18 cellular contexts compared by ENCODE assay signal in genomic region chr11:57529012-57529411, GRCh38. TPM values are rescaled to one million over a fixed set of nuclear protein-coding genes. Genes with fewer than 3 reads are reported as not detected.
DNase-seq lines count a peak whose midpoint lies in the region; ATAC-seq and TF ChIP-seq lines count a peak whose summit lies in the region.
"Had no signal": no experiment of that assay in that cellular context is flagged by ENCODE, and none has a peak within 500 bp of the region (broad histone marks: within the 10 kb centered on the region; RNA-seq: fewer than 3 reads in every experiment).

No MANE protein-coding gene starts in this region.

- BruUV-seq in HCT116 (replicated peaks; lab: Mats Ljungman, UMichigan), result no TSS peak

- peak overlapping the region; percentile 14 for H3K27ac Mint-ChIP-seq in activated CD4-positive, alpha-beta memory T cell treated with anti-CD3 and anti-CD28 coated beads, Interleukin-2, amount 10 ng/mL, durations not matched to agents 7 days and 5 days
- H3K27ac Mint-ChIP-seq in activated CD4-positive, alpha-beta memory T cell treated with anti-CD3 and anti-CD28 coated beads for 36 hours, result no peak overlapping the region
- H3K27ac Mint-ChIP-seq in activated T-helper 17 cell treated with anti-CD3 and anti-CD28 coated beads, Interleukin-2, amount 50 U/mL, for 72 hours, result no peak overlapping the region
- no peak overlapping the region for H3K27ac Mint-ChIP-seq in nephron

- H3K36me3 Mint-ChIP-seq in activated CD4-positive, alpha-beta memory T cell treated with anti-CD3 and anti-CD28 coated beads, Interleukin-2, amount 10 ng/mL, durations not matched to agents 7 days and 5 days (ENCODE audit: low read depth), result peaks cover 31% of the 10 kb centered on the region
- H3K36me3 Mint-ChIP-seq in activated CD4-positive, alpha-beta memory T cell treated with anti-CD3 and anti-CD28 coated beads for 36 hours, result peaks cover 17% of the 10 kb centered on the region
- H3K36me3 Mint-ChIP-seq in activated T-helper 17 cell treated with anti-CD3 and anti-CD28 coated beads, Interleukin-2, amount 50 U/mL, for 72 hours (ENCODE audit: low read depth), result peaks cover 45% of the 10 kb centered on the region
- H3K36me3 Mint-ChIP-seq in nephron (ENCODE audit: low read depth), result peaks cover 4% of the 10 kb centered on the region

- H3K79me2 ChIP-seq in HCT116 (ENCODE audit: insufficient read depth, low read length), result peaks cover 26% of the 10 kb centered on the region

- DNase-seq in activated CD4-positive, alpha-beta memory T cell treated with anti-CD3 and anti-CD28 coated beads, Interleukin-2, amount 10 ng/mL, durations not matched to agents 7 days and 5 days, result no peak
- DNase-seq in activated CD4-positive, alpha-beta memory T cell treated with anti-CD3 and anti-CD28 coated beads for 36 hours, result no peak
- no peak for DNase-seq in HCT116 (ENCODE audit: low read depth, low spot score)
- no peak for DNase-seq in middle frontal gyrus (ENCODE audit: extremely low spot score, low spot score)
- no peak for DNase-seq in SW480 (ENCODE audit: low spot score)
- no peak for DNase-seq in GM20000 (ENCODE audit: low spot score)
- DNase-seq: left cardiac atrium; mucosa of descending colon; NCI-H1417 treated with DMSO at 0.1 percent for 48 hours; NCI-H2227 treated with DMSO at 0.1 percent for 48 hours; SJCRH30; stimulated activated naive CD4-positive, alpha-beta T cell; uterus had no signal

- no peaks in the 10 kb centered on the region for H4K20me1 ChIP-seq in HCT116 (ENCODE audit: insufficient read depth)

- peaks cover 2 to 7% of the 10 kb centered on the region in 2 experiments; a peak in 1 of 4 replicates for H3K36me3 ChIP-seq in HCT116 (ENCODE audit: control insufficient read depth in 1 of 2, insufficient read depth in 2 of 2, low read length in 2 of 2)
- H3K36me3 ChIP-seq: uterus had no signal

- H3K27me3 ChIP-seq in HCT116 (ENCODE audit: insufficient read depth, low read length), result no peaks in the 10 kb centered on the region
- H3K27me3 ChIP-seq: SJCRH30, spleen, uterus had no signal

- CTCF ChIA-PET in activated CD4-positive, alpha-beta memory T cell treated with anti-CD3 and anti-CD28 coated beads, Interleukin-2, amount 10 ng/mL, durations not matched to agents 7 days and 5 days (lab: Charles Lee), result interaction anchor here (0.8 to 10.9 kb wide), 11 partner anchors 8 to 185 kb away, joined by 3 to 296 read pairs (median 11); partner anchors contain the start of genes RTN4RL2, SLC43A1 and UBE2L6
- CTCF ChIA-PET in activated CD4-positive, alpha-beta memory T cell treated with anti-CD3 and anti-CD28 coated beads for 36 hours (lab: Charles Lee), result interaction anchor here (0.6 to 20.2 kb wide), 12 partner anchors 13 to 185 kb away, joined by 3 to 562 read pairs (median 6); partner anchors contain the start of genes RTN4RL2, SLC43A1 and UBE2L6
- CTCF ChIA-PET in HCT116 (lab: Charles Lee), result interaction anchor here (1.0 to 5.2 kb wide), 4 partner anchors 36 to 71 kb away, joined by 4 to 78 read pairs (median 23); partner anchors contain the start of gene RTN4RL2

- TF ChIP-seq RAD21 in HCT116 (IDR thresholded peaks at IDR 0.05; ENCODE audit: low read depth), result no peak

- no peaks in the 10 kb centered on the region for H3K9me3 Mint-ChIP-seq in activated CD4-positive, alpha-beta memory T cell treated with anti-CD3 and anti-CD28 coated beads, Interleukin-2, amount 10 ng/mL, durations not matched to agents 7 days and 5 days
- H3K9me3 Mint-ChIP-seq in activated CD4-positive, alpha-beta memory T cell treated with anti-CD3 and anti-CD28 coated beads for 36 hours, result no peaks in the 10 kb centered on the region
- H3K9me3 Mint-ChIP-seq in activated T-helper 17 cell treated with anti-CD3 and anti-CD28 coated beads, Interleukin-2, amount 50 U/mL, for 72 hours, result no peaks in the 10 kb centered on the region
- no peaks in the 10 kb centered on the region for H3K9me3 Mint-ChIP-seq in nephron

- no peak overlapping the region for H2AFZ ChIP-seq in HCT116 (ENCODE audit: low read depth, low read length, poor library complexity, severe bottlenecking)
- H2AFZ ChIP-seq: parathyroid adenoma had no signal

- POLR2A ChIA-PET in activated CD4-positive, alpha-beta memory T cell treated with anti-CD3 and anti-CD28 coated beads, Interleukin-2, amount 10 ng/mL, durations not matched to agents 7 days and 5 days (lab: Charles Lee), result interaction anchor here (1.6 to 8.1 kb wide), 4 partner anchors 13 to 213 kb away, joined by 5 to 58 read pairs (median 8); partner anchors contain the start of genes SELENOH and SLC43A1
- POLR2A ChIA-PET in activated CD4-positive, alpha-beta memory T cell treated with anti-CD3 and anti-CD28 coated beads for 36 hours (lab: Charles Lee), result interaction anchor here (0.7 to 0.9 kb wide), 3 partner anchors 13 to 110 kb away, joined by 3 read pairs; partner anchors contain the start of gene SLC43A1
- POLR2A ChIA-PET in HCT116 (lab: Charles Lee), result no interaction called here

- H3K4me1 Mint-ChIP-seq in activated CD4-positive, alpha-beta memory T cell treated with anti-CD3 and anti-CD28 coated beads, Interleukin-2, amount 10 ng/mL, durations not matched to agents 7 days and 5 days, result peaks cover 46% of the 10 kb centered on the region
- H3K4me1 Mint-ChIP-seq in activated CD4-positive, alpha-beta memory T cell treated with anti-CD3 and anti-CD28 coated beads for 36 hours (ENCODE audit: low read depth), result peaks cover 35% of the 10 kb centered on the region
- H3K4me1 Mint-ChIP-seq in activated T-helper 17 cell treated with anti-CD3 and anti-CD28 coated beads, Interleukin-2, amount 50 U/mL, for 72 hours, result peaks cover 16% of the 10 kb centered on the region
- H3K4me1 Mint-ChIP-seq in nephron, result peaks cover 15% of the 10 kb centered on the region

- no peak for TF ChIP-seq CTCF in HCT116 (IDR thresholded peaks at IDR 0.05 in 2 of 3, conservative IDR thresholded peaks at IDR 0.05 in 1 of 3; ENCODE audit: borderline replicate concordance in 1 of 3, insufficient read depth in 1 of 3, low read depth in 2 of 3, low read length in 2 of 3)
- no peak for TF ChIP-seq CTCF in nephron (IDR thresholded peaks at IDR 0.05; ENCODE audit: unreplicated experiment in 3 of 3)
- no peak for TF ChIP-seq CTCF in GM20000 (IDR thresholded peaks at IDR 0.05; ENCODE audit: extremely low read depth, missing control alignments)

- no peak overlapping the region for H3K27ac ChIP-seq in HCT116 (ENCODE audit: low read depth, low read length)
- H3K27ac ChIP-seq: parathyroid adenoma, SJCRH30, uterus had no signal

- no peak for TF ChIP-seq POLR2A in HCT116 (IDR thresholded peaks at IDR 0.05; ENCODE audit: borderline replicate concordance, extremely low read depth, insufficient read depth, insufficient read length)

- no peak overlapping the region for H3K4me3 Mint-ChIP-seq in activated CD4-positive, alpha-beta memory T cell treated with anti-CD3 and anti-CD28 coated beads, Interleukin-2, amount 10 ng/mL, durations not matched to agents 7 days and 5 days
- H3K4me3 Mint-ChIP-seq in activated CD4-positive, alpha-beta memory T cell treated with anti-CD3 and anti-CD28 coated beads for 36 hours, result no peak overlapping the region
- peak overlapping the region; percentile 99 for H3K4me3 Mint-ChIP-seq in activated T-helper 17 cell treated with anti-CD3 and anti-CD28 coated beads, Interleukin-2, amount 50 U/mL, for 72 hours
- peak overlapping the region; percentile 55 to 72 (median 67) for H3K4me3 Mint-ChIP-seq in nephron

- no peaks in the 10 kb centered on the region for H3K9me2 ChIP-seq in HCT116 (ENCODE audit: insufficient read depth)

- peak overlapping the region; percentile 93; the same call in 1 of the 2 replicates for H3K4me2 ChIP-seq in HCT116 (ENCODE audit: low read length)

- peak overlapping the region; percentile 64 to 84; a peak in 1 of 4 replicates for H3K4me3 ChIP-seq in HCT116 (replicated peaks in 1 of 2; ENCODE audit: low read depth in 1 of 2, low read length in 2 of 2)
- H3K4me3 ChIP-seq: mucosa of descending colon, uterus had no signal

- RAD21 ChIA-PET in HCT116 (lab: Charles Lee; ENCODE audit: low non-redundant PET in 1 of 2, low total read pairs in 2 of 2, uncharacterized antibody in 2 of 2, unreplicated experiment in 2 of 2), result no interaction called here

- intact Hi-C loops in activated CD4-positive, alpha-beta memory T cell treated with anti-CD3 and anti-CD28 coated beads for 36 hours (cut with micrococcal nuclease), result loop anchor here (5.0 kb wide), 1 partner anchor 182 kb away; no protein-coding TSS in a partner anchor
- intact Hi-C loops in HCT116 (cut with micrococcal nuclease), result loop anchor here (5.0 kb wide), 1 partner anchor 983 kb away; no protein-coding TSS in a partner anchor

- ATAC-seq in HCT116, result no peak
- ATAC-seq in activated T-helper 17 cell treated with anti-CD3 and anti-CD28 coated beads, Interleukin-2, amount 50 U/mL, for 72 hours (replicated peaks), result no peak
- ATAC-seq: left cardiac atrium, mucosa of descending colon had no signal

- H3K9me3 ChIP-seq in HCT116 (ENCODE audit: control insufficient read depth in 1 of 2, insufficient read depth in 1 of 2, low read depth in 1 of 2, low read length in 2 of 2), result no peaks in the 10 kb centered on the region
- H3K9me3 ChIP-seq: mucosa of descending colon, SJCRH30, spleen, uterus had no signal

- H3K27me3 Mint-ChIP-seq in activated CD4-positive, alpha-beta memory T cell treated with anti-CD3 and anti-CD28 coated beads, Interleukin-2, amount 10 ng/mL, durations not matched to agents 7 days and 5 days, result no peaks in the 10 kb centered on the region
- no peaks in the 10 kb centered on the region for H3K27me3 Mint-ChIP-seq in activated CD4-positive, alpha-beta memory T cell treated with anti-CD3 and anti-CD28 coated beads for 36 hours
- no peaks in the 10 kb centered on the region for H3K27me3 Mint-ChIP-seq in activated T-helper 17 cell treated with anti-CD3 and anti-CD28 coated beads, Interleukin-2, amount 50 U/mL, for 72 hours
- no peaks in the 10 kb centered on the region for H3K27me3 Mint-ChIP-seq in nephron (ENCODE audit: low read depth)

- H3K9ac ChIP-seq in HCT116 (ENCODE audit: low read length), result no peak overlapping the region
- H3K9ac ChIP-seq: parathyroid adenoma had no signal

- H3K4me1 ChIP-seq in HCT116 (ENCODE audit: control insufficient read depth in 1 of 2, insufficient read depth in 2 of 2, low read length in 2 of 2), result peaks cover 16 to 17% of the 10 kb centered on the region in 2 experiments

RNA-seq across cellular contexts. Expression of gene TIMM10, which starts 1.5 kb away (rescaled TPM):
- total RNA-seq in activated CD4-positive, alpha-beta memory T cell treated with anti-CD3 and anti-CD28 coated beads, Interleukin-2, amount 10 ng/mL, durations not matched to agents 7 days and 5 days, result 10 to 100 TPM; 82.4 to 86.1 TPM
- total RNA-seq in activated CD4-positive, alpha-beta memory T cell treated with anti-CD3 and anti-CD28 coated beads for 36 hours, result 100 to 1,000 TPM; 131 to 134 TPM
- total RNA-seq in HCT116 (2021; ENCODE audit: unreplicated experiment), result 65.6 TPM
- polyA plus RNA-seq in HCT116 (2012), result 63.8 and 76.3 TPM in 2 replicates
- total RNA-seq in activated T-helper 17 cell treated with anti-CD3 and anti-CD28 coated beads, Interleukin-2, amount 50 U/mL, for 72 hours, result 100 to 1,000 TPM in 1 of 2 donors, 10 to 100 TPM in 1; 56.4 to 125 TPM

RNA-seq across cellular contexts. Expression of gene SMTNL1, which starts 8.4 kb away (rescaled TPM):
- not detected for total RNA-seq in activated CD4-positive, alpha-beta memory T cell treated with anti-CD3 and anti-CD28 coated beads, Interleukin-2, amount 10 ng/mL, durations not matched to agents 7 days and 5 days
- total RNA-seq in activated CD4-positive, alpha-beta memory T cell treated with anti-CD3 and anti-CD28 coated beads for 36 hours, result not detected
- total RNA-seq in HCT116 (2021; ENCODE audit: unreplicated experiment), result not detected
- 0.09 and 0.11 TPM in 2 replicates for polyA plus RNA-seq in HCT116 (2012)
- total RNA-seq in activated T-helper 17 cell treated with anti-CD3 and anti-CD28 coated beads, Interleukin-2, amount 50 U/mL, for 72 hours, result not detected
- total RNA-seq: activated CD8-positive, alpha-beta memory T cell treated with anti-CD3 and anti-CD28 coated beads for 36 hours; left cardiac atrium; mucosa of descending colon; spleen; uterus had no signal
- polyA plus RNA-seq: spleen had no signal

RNA-seq across cellular contexts. Expression of gene SLC43A1, which starts 13.5 kb away (rescaled TPM):
- total RNA-seq in activated CD4-positive, alpha-beta memory T cell treated with anti-CD3 and anti-CD28 coated beads, Interleukin-2, amount 10 ng/mL, durations not matched to agents 7 days and 5 days, result 10 to 100 TPM; 29.9 to 31.7 TPM
- 10 to 100 TPM; 23.1 to 23.3 TPM for total RNA-seq in activated CD4-positive, alpha-beta memory T cell treated with anti-CD3 and anti-CD28 coated beads for 36 hours
- total RNA-seq in HCT116 (2021; ENCODE audit: unreplicated experiment), result 11.8 TPM
- polyA plus RNA-seq in HCT116 (2012), result 12.9 and 13.5 TPM in 2 replicates
- 10 to 100 TPM in 1 of 2 donors, 1 to 10 TPM in 1; 9.1 to 20.0 TPM for total RNA-seq in activated T-helper 17 cell treated with anti-CD3 and anti-CD28 coated beads, Interleukin-2, amount 50 U/mL, for 72 hours

RNA-seq across cellular contexts. Expression of gene UBE2L6, which starts 38.5 kb away (rescaled TPM):
- total RNA-seq in activated CD4-positive, alpha-beta memory T cell treated with anti-CD3 and anti-CD28 coated beads, Interleukin-2, amount 10 ng/mL, durations not matched to agents 7 days and 5 days, result 100 to 1,000 TPM; 281 to 285 TPM
- 100 to 1,000 TPM; 152 to 162 TPM for total RNA-seq in activated CD4-positive, alpha-beta memory T cell treated with anti-CD3 and anti-CD28 coated beads for 36 hours
- total RNA-seq in HCT116 (2021; ENCODE audit: unreplicated experiment), result 24.8 TPM
- polyA plus RNA-seq in HCT116 (2012), result 26.7 and 28.2 TPM in 2 replicates
- total RNA-seq in activated T-helper 17 cell treated with anti-CD3 and anti-CD28 coated beads, Interleukin-2, amount 50 U/mL, for 72 hours, result 100 to 1,000 TPM in 1 of 2 donors, 10 to 100 TPM in 1; 69.2 to 110 TPM

Comparison
In these comparisons a context has a peak if more than half of its experiments do, and no peak if none do; other contexts are left out.
1. H3K4me3 Mint-ChIP-seq: peak in activated T-helper 17 cell treated with anti-CD3 and anti-CD28 coated beads, Interleukin-2, amount 50 U/mL, for 72 hours (single experiment) and nephron (3 of 3); none in activated CD4-positive, alpha-beta memory T cell treated with anti-CD3 and anti-CD28 coated beads, Interleukin-2, amount 10 ng/mL, durations not matched to agents 7 days and 5 days (single experiment) and activated CD4-positive, alpha-beta memory T cell treated with anti-CD3 and anti-CD28 coated beads for 36 hours (single experiment).